ENCODE assay signal across 1 cellular context in genomic region chr4:84501721-84502267, GRCh38.
TF ChIP-seq lines count a peak whose summit lies in the region.

No MANE protein-coding gene starts in this region.

TF ChIP-seq in SK-N-SH, 30 proteins besides CTCF, POLR2A, EP300 and RAD21:
- no peak for TF ChIP-seq REST (IDR thresholded peaks at IDR 0.05; ENCODE audit: low read depth, low read length)
- TF ChIP-seq GABPA (IDR thresholded peaks at IDR 0.05; ENCODE audit: low read depth): no peak
- TF ChIP-seq EZH2phosphoT487 (IDR thresholded peaks at IDR 0.05; ENCODE audit: borderline replicate concordance, low read depth): peak; percentile 5; the same call in 1 of the 2 replicates
- TF ChIP-seq RXRA (IDR thresholded peaks at IDR 0.05; ENCODE audit: borderline replicate concordance, low read depth): no peak
- no peak for TF ChIP-seq POLR2AphosphoS5 (IDR thresholded peaks at IDR 0.05; ENCODE audit: low read depth, low read length)
